ENCODE assay signal across 10 cellular contexts in the genomic region with DNA sequence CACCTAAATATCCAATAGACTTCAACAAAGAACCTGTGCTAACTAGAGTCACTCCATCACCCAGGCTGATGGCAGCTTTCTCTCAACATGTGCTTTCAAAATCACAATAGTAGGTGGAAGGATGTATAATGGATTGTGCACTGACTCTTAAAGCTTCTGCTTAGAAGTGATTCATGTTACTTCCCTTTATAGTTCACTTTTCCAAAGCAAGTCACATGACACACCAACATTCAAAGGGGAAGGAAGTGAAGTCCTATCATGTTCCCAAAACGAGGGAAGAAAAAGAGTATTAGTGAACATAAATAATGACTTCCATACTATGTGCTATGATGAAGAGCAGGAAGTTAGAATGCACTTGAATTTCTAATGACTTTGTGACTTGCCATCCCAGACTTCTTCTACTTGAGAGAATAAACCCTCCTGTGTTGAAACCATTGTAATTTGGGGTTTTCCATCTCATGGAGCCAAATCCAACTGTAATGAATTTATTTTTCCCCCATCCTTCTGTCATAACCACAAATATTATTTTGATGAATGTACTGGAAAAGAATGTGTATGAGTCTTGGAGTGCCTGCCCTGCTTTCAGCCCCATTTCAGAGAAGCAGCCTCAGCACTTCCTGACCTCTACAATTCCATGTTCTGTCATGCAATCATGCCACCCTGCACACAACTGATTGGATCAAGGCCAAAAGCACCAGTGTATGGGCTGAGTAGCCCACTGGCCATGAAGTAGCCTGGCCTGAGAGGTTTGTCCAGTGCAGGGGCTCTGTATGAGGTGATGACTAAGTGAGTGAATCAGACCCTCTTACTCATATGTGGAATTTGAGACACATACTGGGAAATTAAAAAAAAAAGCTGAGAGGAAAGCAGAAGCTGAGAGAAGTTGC.
DNase-seq lines count a peak whose midpoint lies in the region; ATAC-seq and TF ChIP-seq lines count a peak whose summit lies in the region.
"Had no signal": no experiment of that assay in that cellular context is flagged by ENCODE, and none has a peak within 500 bp of the region (broad histone marks: within the 10 kb centered on the region; RNA-seq: fewer than 3 reads in every experiment).

No MANE protein-coding gene starts in this region.

- DNase-seq in ELR (ENCODE audit: low read depth) (peak; percentile 99), NB4 (ENCODE audit: low read depth) (peak; percentile 25), dermis blood vessel endothelial cell (peak; percentile 68), renal cortical epithelial cell (ENCODE audit: low read depth) (peak; percentile 98), DMS153 treated with DMSO at 0.1 percent for 48 hours (lab: John Stamatoyannopoulos, UW; ENCODE audit: unreplicated experiment) (no peak)
- DNase-seq in central memory CD4-positive, alpha-beta T cell: no peak
- DNase-seq: KG1, spleen had no signal

- no peak overlapping the region for H3K4me3 ChIP-seq in NB4 (ENCODE audit: low read depth, low read length)
- H3K4me3 ChIP-seq: spleen had no signal

- TF ChIP-seq CTCF in NB4 (IDR thresholded peaks at IDR 0.05; ENCODE audit: low read depth, low read length): no peak

- TF ChIP-seq POLR2A in NB4 (IDR thresholded peaks at IDR 0.05; ENCODE audit: extremely low read depth, insufficient read length): no peak

- no peak for ATAC-seq in HG02970 (IDR thresholded peaks at IDR 0.05; ENCODE audit: low FRiP score, unreplicated experiment)
- no peak for ATAC-seq in HG03520 (IDR thresholded peaks at IDR 0.05; ENCODE audit: unreplicated experiment)

Comparison
In these comparisons a context has a peak if more than half of its experiments do, and no peak if none do; other contexts are left out.
1. DNase-seq: peak in ELR (single experiment), NB4 (single experiment), dermis blood vessel endothelial cell (single experiment) and renal cortical epithelial cell (single experiment); none in DMS153 treated with DMSO at 0.1 percent for 48 hours (single experiment) and central memory CD4-positive, alpha-beta T cell (single experiment).